ENCODE assay signal across 24 cellular contexts in the genomic region with DNA sequence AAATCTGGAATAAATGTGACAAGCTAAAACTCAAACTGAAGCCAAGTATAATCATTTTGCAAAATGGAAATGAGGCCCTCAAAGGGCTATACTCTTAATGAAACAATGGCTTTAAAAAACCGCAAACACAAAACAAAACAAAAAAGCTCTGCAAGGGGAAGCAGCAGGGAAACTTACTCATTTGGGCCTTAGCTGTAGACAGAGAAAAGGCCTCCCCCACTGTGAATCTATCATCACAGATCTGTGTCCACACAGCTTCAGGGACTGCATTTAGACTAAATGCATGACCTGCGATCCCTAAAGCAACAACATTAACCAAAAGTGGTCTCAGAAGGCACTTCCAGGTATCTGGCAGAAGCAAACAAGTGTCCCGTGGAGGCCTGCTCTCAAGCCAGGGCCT.
DNase-seq lines count a peak whose midpoint lies in the region; ATAC-seq, FAIRE-seq and TF ChIP-seq lines count a peak whose summit lies in the region.
"Had no signal": no experiment of that assay in that cellular context is flagged by ENCODE, and none has a peak within 500 bp of the region (broad histone marks: within the 10 kb centered on the region; RNA-seq: fewer than 3 reads in every experiment).

No MANE protein-coding gene starts in this region.

- TF ChIP-seq CTCF in H1 (IDR thresholded peaks at IDR 0.05; ENCODE audit: control extremely low read depth in 1 of 3, insufficient read depth in 1 of 3, low read depth in 1 of 3, low read length in 3 of 3) (no peak), osteoblast (IDR thresholded peaks at IDR 0.05; ENCODE audit: extremely low read depth, low read depth, low read length) (no peak), GM13976 (IDR thresholded peaks at IDR 0.05; ENCODE audit: borderline replicate concordance, control extremely low read depth, extremely low read depth, insufficient read depth, missing control alignments) (no peak), gastrocnemius medialis (IDR thresholded peaks at IDR 0.05 in 4 of 5, conservative IDR thresholded peaks at IDR 0.05 in 1 of 5) (no peak)

- WGBS in H1 (ENCODE audit: extremely low coverage in 1 of 2, insufficient coverage in 1 of 2, insufficient read length in 1 of 2, insufficient replicate concordance in 2 of 2, low coverage in 1 of 2, low lambda C conversion rate in 2 of 2, missing lambda C conversion rate in 1 of 2), 2 experiments, result 62% methylated on average over 3 of the region's 3 CpGs; no CpG with 5 or more reads in 1 of the 2 experiments

- FAIRE-seq in H1 (lab: Jason Lieb, UNC), result peak; percentile 45

- intact Hi-C loops in gastrocnemius medialis (cut with DNase I; ENCODE audit: low total_unique reads), result no loop called here

- no peaks in the 10 kb centered on the region for H3K79me1 ChIP-seq in H1 (ENCODE audit: low read depth, low read length)

- no peak overlapping the region for H3K18ac ChIP-seq in H1 (ENCODE audit: extremely low read depth, low read length)

- no peak for ATAC-seq in gastrocnemius medialis
- ATAC-seq: activated CD8-positive, alpha-beta T cell treated with anti-CD3 and anti-CD28 coated beads for 36 hours; left lobe of liver; stimulated activated naive CD8-positive, alpha-beta T cell treated with anti-CD3 and anti-CD28 coated beads, Interleukin-15, amount 100 ng/mL, for 72 hours had no signal

- H4K91ac ChIP-seq in H1 (replicated peaks; ENCODE audit: insufficient read length, low read length), result no peak overlapping the region

- no peak overlapping the region for H4K8ac ChIP-seq in H1 (ENCODE audit: extremely low read depth, insufficient read depth, low read length)

- no peak overlapping the region for H3K14ac ChIP-seq in H1 (ENCODE audit: insufficient read length)

- in situ Hi-C loops in GM13976 (cut with MboI; ENCODE audit: low sequenced_read_pairs, unreplicated experiment) (no loop called here), gastrocnemius medialis (cut with MboI; ENCODE audit: low sequenced_read_pairs in 4 of 4) (no loop called here)

- H3K27ac ChIP-seq in H1 (ENCODE audit: low read depth, low read length), result no peak overlapping the region
- H3K27ac ChIP-seq in osteoblast (ENCODE audit: low read depth, low read length), result peak overlapping the region; percentile 31
- H3K27ac ChIP-seq in gastrocnemius medialis, result no peak overlapping the region
- H3K27ac ChIP-seq: RWPE1, tibial nerve had no signal

- H2AFZ ChIP-seq in H1 (ENCODE audit: low read length) (no peak overlapping the region), osteoblast (ENCODE audit: low read length) (peak overlapping the region; percentile 59)

- no peak for TF ChIP-seq RAD21 in H1 (IDR thresholded peaks at IDR 0.05 in 1 of 2, conservative IDR thresholded peaks at IDR 0.05 in 1 of 2; ENCODE audit: low read depth in 2 of 2, low read length in 2 of 2)

- POLR2A ChIA-PET in H1 (lab: Charles Lee; ENCODE audit: partially characterized antibody), result no interaction called here

- H3K9ac ChIP-seq in H1 (replicated peaks in 1 of 4; ENCODE audit: extremely low read depth in 1 of 4, low read depth in 3 of 4, low read length in 3 of 4), result no peak overlapping the region; a peak in 1 of 7 replicates

- H3K4me3 ChIP-seq in H1 (ENCODE audit: extremely low read depth in 1 of 4, insufficient read depth in 2 of 4, low read depth in 3 of 4, low read length in 4 of 4) (no peak overlapping the region), osteoblast (ENCODE audit: insufficient read depth, low read length) (no peak overlapping the region), gastrocnemius medialis (no peak overlapping the region), H7 (ENCODE audit: insufficient read depth, low read depth, low read length) (no peak overlapping the region)
- H3K4me3 ChIP-seq: tibial nerve had no signal

- H4K5ac ChIP-seq in H1 (ENCODE audit: insufficient read length, low read depth, low read length), result no peak overlapping the region

- H3K27me3 ChIP-seq in H1 (replicated peaks in 1 of 4; ENCODE audit: control insufficient read depth in 3 of 4, extremely low read depth in 1 of 4, insufficient read depth in 3 of 4, low read length in 3 of 4) (no peaks in the 10 kb centered on the region), osteoblast (ENCODE audit: insufficient read depth, low read length) (no peaks in the 10 kb centered on the region), gastrocnemius medialis (no peaks in the 10 kb centered on the region), H7 (ENCODE audit: control insufficient read depth, insufficient read depth, low read length) (no peaks in the 10 kb centered on the region)
- H3K27me3 ChIP-seq: tibial nerve had no signal

- no peaks in the 10 kb centered on the region for H3K9me3 ChIP-seq in H1 (ENCODE audit: insufficient read depth in 2 of 2, low read depth in 1 of 2, low read length in 1 of 2)
- H3K9me3 ChIP-seq in osteoblast (ENCODE audit: low read depth, low read length), result peaks cover 3% of the 10 kb centered on the region
- H3K9me3 ChIP-seq in gastrocnemius medialis, result no peaks in the 10 kb centered on the region

- H4K20me1 ChIP-seq in H1 (replicated peaks in 1 of 2; ENCODE audit: control insufficient read depth in 1 of 2, insufficient read depth in 2 of 2, low read length in 2 of 2) (no peaks in the 10 kb centered on the region), osteoblast (ENCODE audit: insufficient read depth, low read length) (peaks cover 14% of the 10 kb centered on the region)

- no peak overlapping the region; the same call in 1 of the 2 replicates for H2BK20ac ChIP-seq in H1 (ENCODE audit: low read length)

- no peak overlapping the region for H2BK15ac ChIP-seq in H1 (ENCODE audit: low read length)

- peaks cover 0 to 9% (median 3%) of the 10 kb centered on the region in 4 experiments; a peak in 4 of 7 replicates for H3K4me1 ChIP-seq in H1 (replicated peaks in 1 of 4; ENCODE audit: control insufficient read depth in 3 of 4, insufficient read depth in 4 of 4, low read length in 3 of 4)
- peaks cover 34% of the 10 kb centered on the region for H3K4me1 ChIP-seq in osteoblast (ENCODE audit: insufficient read depth, low read length)
- no peaks in the 10 kb centered on the region for H3K4me1 ChIP-seq in gastrocnemius medialis
- H3K4me1 ChIP-seq: tibial nerve had no signal

- no peak overlapping the region for H3K56ac ChIP-seq in H1 (replicated peaks; ENCODE audit: insufficient read length, low read depth, low read length)

- H2BK5ac ChIP-seq in H1 (ENCODE audit: low read depth, low read length), result no peak overlapping the region

- no peak overlapping the region for H2BK12ac ChIP-seq in H1 (ENCODE audit: low read depth, low read length)

- CTCF ChIA-PET in H1 (lab: Charles Lee; ENCODE audit: partially characterized antibody), result interaction anchor here (0.9 to 7.4 kb wide), 7 partner anchors 10 to 189 kb away, joined by 3 to 144 read pairs (median 9); a partner anchor contains a TSS

- DNase-seq in GM03348 (ENCODE audit: low spot score) (peak; percentile 35), NCI-H2107 (lab: John Stamatoyannopoulos, UW) (peak; percentile 27), H1 (ENCODE audit: low read depth in 1 of 2, low spot score in 2 of 2) (no peak), osteoblast (ENCODE audit: insufficient read length, low spot score, missing footprints) (no peak), NCI-H2171 (lab: John Stamatoyannopoulos, UW) (no peak), GM13976 (ENCODE audit: low spot score) (no peak), gastrocnemius medialis (no peak), H7 (no peak)
- DNase-seq: activated CD8-positive, alpha-beta T cell treated with anti-CD3 and anti-CD28 coated beads for 36 hours; CD4-positive, alpha-beta T cell; central memory CD4-positive, alpha-beta T cell; effector CD4-positive, alpha-beta T cell; erythroblast; glutamatergic neuron; HCEC 1CT; midbrain; MM.1S; NCI-H226; stimulated activated CD4-positive, alpha-beta T cell treated with anti-CD3 and anti-CD28 coated beads, Interleukin-4, amount 100 ng/mL, for 4 hours; stimulated activated naive CD8-positive, alpha-beta T cell treated with anti-CD3 and anti-CD28 coated beads, Interleukin-15, amount 100 ng/mL, for 72 hours; T1000 had no signal

- H3K79me2 ChIP-seq in H1 (ENCODE audit: control insufficient read depth in 1 of 2, insufficient read depth in 2 of 2, low read length in 2 of 2) (no peaks in the 10 kb centered on the region), osteoblast (ENCODE audit: insufficient read depth, low read length) (peaks cover 95% of the 10 kb centered on the region)

- H3K23ac ChIP-seq in H1 (ENCODE audit: insufficient read length), result no peak overlapping the region

- H3K4me2 ChIP-seq in H1 (ENCODE audit: insufficient read depth in 1 of 2, low read depth in 2 of 2, low read length in 2 of 2) (peak overlapping the region; percentile 10 to 28; a peak in 2 of 4 replicates), osteoblast (ENCODE audit: insufficient read depth, low read length) (peak overlapping the region; percentile 58)

- TF ChIP-seq POLR2A in H1 (IDR thresholded peaks at IDR 0.05; ENCODE audit: control extremely low read depth in 1 of 2, low read depth in 2 of 2, low read length in 2 of 2) (no peak), gastrocnemius medialis (IDR thresholded peaks at IDR 0.05) (no peak)

- no peak overlapping the region for H2BK120ac ChIP-seq in H1 (replicated peaks; ENCODE audit: low read depth, low read length)

- TF ChIP-seq EP300 in H1 (IDR thresholded peaks at IDR 0.05; ENCODE audit: borderline replicate concordance in 1 of 2, low read depth in 2 of 2, low read length in 2 of 2), result no peak

- no peak overlapping the region for H2AK5ac ChIP-seq in H1 (ENCODE audit: low read depth, low read length)

- H3K36me3 ChIP-seq in H1 (ENCODE audit: control insufficient read depth in 2 of 4, insufficient read depth in 4 of 4, low read length in 3 of 4) (no peaks in the 10 kb centered on the region), osteoblast (ENCODE audit: insufficient read depth, low read length) (no peaks in the 10 kb centered on the region), gastrocnemius medialis (no peaks in the 10 kb centered on the region), H7 (replicated peaks; ENCODE audit: control insufficient read depth, insufficient read depth, low read length) (no peaks in the 10 kb centered on the region)
- H3K36me3 ChIP-seq: tibial nerve had no signal

- H3K4ac ChIP-seq in H1 (replicated peaks; ENCODE audit: insufficient read length, low read depth, low read length), result no peak overlapping the region

- no peaks in the 10 kb centered on the region for H3K23me2 ChIP-seq in H1 (ENCODE audit: low read depth, low read length)

TF ChIP-seq in H1, 55 proteins besides CTCF, POLR2A, EP300 and RAD21:
- TF ChIP-seq TAF7 (optimal IDR thresholded peaks at IDR 0.05; ENCODE audit: borderline replicate concordance, low read depth, low read length) (no peak), ASH2L (IDR thresholded peaks at IDR 0.05; ENCODE audit: low read length) (no peak)

Comparison
In these comparisons a context has a peak if more than half of its experiments do, and no peak if none do; other contexts are left out.
1. DNase-seq: peak in GM03348 (single experiment) and NCI-H2107 (single experiment); none in H1 (0 of 2), osteoblast (single experiment), NCI-H2171 (single experiment), GM13976 (single experiment), gastrocnemius medialis (0 of 2) and H7 (single experiment).